1 cellular context compared by ENCODE assay signal in the genomic region with DNA sequence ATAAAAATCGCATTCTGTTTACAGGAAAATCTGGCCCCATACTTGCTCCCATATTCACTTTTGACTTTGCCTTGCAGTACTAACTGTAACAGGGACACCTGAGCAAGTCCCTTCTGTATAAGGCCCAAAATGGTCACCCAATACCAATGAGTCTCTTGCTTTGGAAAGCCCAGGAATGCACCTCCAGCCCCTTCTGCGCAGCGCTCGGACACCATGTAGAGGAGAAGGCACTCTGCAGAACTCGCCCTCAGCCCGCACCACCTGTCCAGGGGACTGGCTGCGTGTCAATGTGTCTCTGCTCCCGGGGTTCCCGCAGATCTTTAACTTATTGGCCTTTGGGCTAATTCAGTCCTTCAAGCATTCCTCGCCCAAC.
TF ChIP-seq lines count a peak whose summit lies in the region.

No MANE protein-coding gene starts in this region.

TF ChIP-seq in H1, 55 proteins besides CTCF, POLR2A, EP300 and RAD21 (continued from another document):
- TF ChIP-seq RFX5 (IDR thresholded peaks at IDR 0.05; ENCODE audit: borderline replicate concordance, low read depth, low read length) = no peak
- TF ChIP-seq, protein P1, sequence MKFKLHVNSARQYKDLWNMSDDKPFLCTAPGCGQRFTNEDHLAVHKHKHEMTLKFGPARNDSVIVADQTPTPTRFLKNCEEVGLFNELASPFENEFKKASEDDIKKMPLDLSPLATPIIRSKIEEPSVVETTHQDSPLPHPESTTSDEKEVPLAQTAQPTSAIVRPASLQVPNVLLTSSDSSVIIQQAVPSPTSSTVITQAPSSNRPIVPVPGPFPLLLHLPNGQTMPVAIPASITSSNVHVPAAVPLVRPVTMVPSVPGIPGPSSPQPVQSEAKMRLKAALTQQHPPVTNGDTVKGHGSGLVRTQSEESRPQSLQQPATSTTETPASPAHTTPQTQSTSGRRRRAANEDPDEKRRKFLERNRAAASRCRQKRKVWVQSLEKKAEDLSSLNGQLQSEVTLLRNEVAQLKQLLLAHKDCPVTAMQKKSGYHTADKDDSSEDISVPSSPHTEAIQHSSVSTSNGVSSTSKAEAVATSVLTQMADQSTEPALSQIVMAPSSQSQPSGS (IDR thresholded peaks at IDR 0.05; ENCODE audit: low read length) = no peak
- TF ChIP-seq TBP (IDR thresholded peaks at IDR 0.05; ENCODE audit: low read depth, low read length) = no peak
- no peak for TF ChIP-seq POU5F1 (IDR thresholded peaks at IDR 0.05; ENCODE audit: low read depth, low read length)
- TF ChIP-seq, protein P2, sequence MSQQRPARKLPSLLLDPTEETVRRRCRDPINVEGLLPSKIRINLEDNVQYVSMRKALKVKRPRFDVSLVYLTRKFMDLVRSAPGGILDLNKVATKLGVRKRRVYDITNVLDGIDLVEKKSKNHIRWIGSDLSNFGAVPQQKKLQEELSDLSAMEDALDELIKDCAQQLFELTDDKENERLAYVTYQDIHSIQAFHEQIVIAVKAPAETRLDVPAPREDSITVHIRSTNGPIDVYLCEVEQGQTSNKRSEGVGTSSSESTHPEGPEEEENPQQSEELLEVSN (IDR thresholded peaks at IDR 0.05) = no peak
- no peak for TF ChIP-seq SIRT6 (IDR thresholded peaks at IDR 0.05; ENCODE audit: low read length)
- TF ChIP-seq SUZ12 (IDR thresholded peaks at IDR 0.05; ENCODE audit: low read length) = no peak
- TF ChIP-seq, protein P3, sequence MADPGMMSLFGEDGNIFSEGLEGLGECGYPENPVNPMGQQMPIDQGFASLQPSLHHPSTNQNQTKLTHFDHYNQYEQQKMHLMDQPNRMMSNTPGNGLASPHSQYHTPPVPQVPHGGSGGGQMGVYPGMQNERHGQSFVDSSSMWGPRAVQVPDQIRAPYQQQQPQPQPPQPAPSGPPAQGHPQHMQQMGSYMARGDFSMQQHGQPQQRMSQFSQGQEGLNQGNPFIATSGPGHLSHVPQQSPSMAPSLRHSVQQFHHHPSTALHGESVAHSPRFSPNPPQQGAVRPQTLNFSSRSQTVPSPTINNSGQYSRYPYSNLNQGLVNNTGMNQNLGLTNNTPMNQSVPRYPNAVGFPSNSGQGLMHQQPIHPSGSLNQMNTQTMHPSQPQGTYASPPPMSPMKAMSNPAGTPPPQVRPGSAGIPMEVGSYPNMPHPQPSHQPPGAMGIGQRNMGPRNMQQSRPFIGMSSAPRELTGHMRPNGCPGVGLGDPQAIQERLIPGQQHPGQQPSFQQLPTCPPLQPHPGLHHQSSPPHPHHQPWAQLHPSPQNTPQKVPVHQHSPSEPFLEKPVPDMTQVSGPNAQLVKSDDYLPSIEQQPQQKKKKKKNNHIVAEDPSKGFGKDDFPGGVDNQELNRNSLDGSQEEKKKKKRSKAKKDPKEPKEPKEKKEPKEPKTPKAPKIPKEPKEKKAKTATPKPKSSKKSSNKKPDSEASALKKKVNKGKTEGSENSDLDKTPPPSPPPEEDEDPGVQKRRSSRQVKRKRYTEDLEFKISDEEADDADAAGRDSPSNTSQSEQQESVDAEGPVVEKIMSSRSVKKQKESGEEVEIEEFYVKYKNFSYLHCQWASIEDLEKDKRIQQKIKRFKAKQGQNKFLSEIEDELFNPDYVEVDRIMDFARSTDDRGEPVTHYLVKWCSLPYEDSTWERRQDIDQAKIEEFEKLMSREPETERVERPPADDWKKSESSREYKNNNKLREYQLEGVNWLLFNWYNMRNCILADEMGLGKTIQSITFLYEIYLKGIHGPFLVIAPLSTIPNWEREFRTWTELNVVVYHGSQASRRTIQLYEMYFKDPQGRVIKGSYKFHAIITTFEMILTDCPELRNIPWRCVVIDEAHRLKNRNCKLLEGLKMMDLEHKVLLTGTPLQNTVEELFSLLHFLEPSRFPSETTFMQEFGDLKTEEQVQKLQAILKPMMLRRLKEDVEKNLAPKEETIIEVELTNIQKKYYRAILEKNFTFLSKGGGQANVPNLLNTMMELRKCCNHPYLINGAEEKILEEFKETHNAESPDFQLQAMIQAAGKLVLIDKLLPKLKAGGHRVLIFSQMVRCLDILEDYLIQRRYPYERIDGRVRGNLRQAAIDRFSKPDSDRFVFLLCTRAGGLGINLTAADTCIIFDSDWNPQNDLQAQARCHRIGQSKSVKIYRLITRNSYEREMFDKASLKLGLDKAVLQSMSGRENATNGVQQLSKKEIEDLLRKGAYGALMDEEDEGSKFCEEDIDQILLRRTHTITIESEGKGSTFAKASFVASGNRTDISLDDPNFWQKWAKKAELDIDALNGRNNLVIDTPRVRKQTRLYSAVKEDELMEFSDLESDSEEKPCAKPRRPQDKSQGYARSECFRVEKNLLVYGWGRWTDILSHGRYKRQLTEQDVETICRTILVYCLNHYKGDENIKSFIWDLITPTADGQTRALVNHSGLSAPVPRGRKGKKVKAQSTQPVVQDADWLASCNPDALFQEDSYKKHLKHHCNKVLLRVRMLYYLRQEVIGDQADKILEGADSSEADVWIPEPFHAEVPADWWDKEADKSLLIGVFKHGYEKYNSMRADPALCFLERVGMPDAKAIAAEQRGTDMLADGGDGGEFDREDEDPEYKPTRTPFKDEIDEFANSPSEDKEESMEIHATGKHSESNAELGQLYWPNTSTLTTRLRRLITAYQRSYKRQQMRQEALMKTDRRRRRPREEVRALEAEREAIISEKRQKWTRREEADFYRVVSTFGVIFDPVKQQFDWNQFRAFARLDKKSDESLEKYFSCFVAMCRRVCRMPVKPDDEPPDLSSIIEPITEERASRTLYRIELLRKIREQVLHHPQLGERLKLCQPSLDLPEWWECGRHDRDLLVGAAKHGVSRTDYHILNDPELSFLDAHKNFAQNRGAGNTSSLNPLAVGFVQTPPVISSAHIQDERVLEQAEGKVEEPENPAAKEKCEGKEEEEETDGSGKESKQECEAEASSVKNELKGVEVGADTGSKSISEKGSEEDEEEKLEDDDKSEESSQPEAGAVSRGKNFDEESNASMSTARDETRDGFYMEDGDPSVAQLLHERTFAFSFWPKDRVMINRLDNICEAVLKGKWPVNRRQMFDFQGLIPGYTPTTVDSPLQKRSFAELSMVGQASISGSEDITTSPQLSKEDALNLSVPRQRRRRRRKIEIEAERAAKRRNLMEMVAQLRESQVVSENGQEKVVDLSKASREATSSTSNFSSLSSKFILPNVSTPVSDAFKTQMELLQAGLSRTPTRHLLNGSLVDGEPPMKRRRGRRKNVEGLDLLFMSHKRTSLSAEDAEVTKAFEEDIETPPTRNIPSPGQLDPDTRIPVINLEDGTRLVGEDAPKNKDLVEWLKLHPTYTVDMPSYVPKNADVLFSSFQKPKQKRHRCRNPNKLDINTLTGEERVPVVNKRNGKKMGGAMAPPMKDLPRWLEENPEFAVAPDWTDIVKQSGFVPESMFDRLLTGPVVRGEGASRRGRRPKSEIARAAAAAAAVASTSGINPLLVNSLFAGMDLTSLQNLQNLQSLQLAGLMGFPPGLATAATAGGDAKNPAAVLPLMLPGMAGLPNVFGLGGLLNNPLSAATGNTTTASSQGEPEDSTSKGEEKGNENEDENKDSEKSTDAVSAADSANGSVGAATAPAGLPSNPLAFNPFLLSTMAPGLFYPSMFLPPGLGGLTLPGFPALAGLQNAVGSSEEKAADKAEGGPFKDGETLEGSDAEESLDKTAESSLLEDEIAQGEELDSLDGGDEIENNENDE (IDR thresholded peaks at IDR 0.05; ENCODE audit: insufficient replicate concordance, low read length) = no peak
- TF ChIP-seq SAP30 (IDR thresholded peaks at IDR 0.05; ENCODE audit: insufficient read depth, insufficient replicate concordance, low read length) = no peak
- no peak for TF ChIP-seq HDAC6 (IDR thresholded peaks at IDR 0.05; ENCODE audit: low read depth, low read length)
